In genomic region chr4:182207806-182208483, GRCh38 we compare ENCODE assay signal across 12 cellular contexts. TPM values are rescaled to one million over a fixed set of nuclear protein-coding genes. Genes with fewer than 3 reads are reported as not detected.
DNase-seq lines count a peak whose midpoint lies in the region; ATAC-seq and TF ChIP-seq lines count a peak whose summit lies in the region.
"Had no signal": no experiment of that assay in that cellular context is flagged by ENCODE, and none has a peak within 500 bp of the region (broad histone marks: within the 10 kb centered on the region; RNA-seq: fewer than 3 reads in every experiment).

No MANE protein-coding gene starts in this region.

- peaks cover 69% of the 10 kb centered on the region for H3K4me1 Mint-ChIP-seq in mesothelial cell of epicardium
- H3K4me1 Mint-ChIP-seq: CD4-positive, CD25-positive, alpha-beta regulatory T cell; naive thymus-derived CD4-positive, alpha-beta T cell had no signal

- H3K36me3 Mint-ChIP-seq in mesothelial cell of epicardium, result no peaks in the 10 kb centered on the region
- H3K36me3 Mint-ChIP-seq: CD4-positive, CD25-positive, alpha-beta regulatory T cell; naive thymus-derived CD4-positive, alpha-beta T cell had no signal

- peak overlapping the region; percentile 3 for H3K4me3 Mint-ChIP-seq in mesothelial cell of epicardium
- H3K4me3 Mint-ChIP-seq: CD4-positive, CD25-positive, alpha-beta regulatory T cell; naive thymus-derived CD4-positive, alpha-beta T cell had no signal

- intact Hi-C loops in posterior cingulate gyrus (cut with DNase I), result no loop called here

- in situ Hi-C loops in ACHN (cut with HindIII; ENCODE audit: low pct_ligation_motif_present, low pct_unique_long_range_greater_than_20kb, low sequenced_read_pairs), result no loop called here

- peak; percentile 81 for DNase-seq in ACHN
- DNase-seq in HT1080 (ENCODE audit: low read depth), result peak; percentile 87
- DNase-seq in brain pericyte (ENCODE audit: low read depth, low spot score), result peak; percentile 29
- DNase-seq in mesothelial cell of epicardium (ENCODE audit: low spot score in 2 of 2, unreplicated experiment in 2 of 2), result no peak
- no peak for DNase-seq in posterior cingulate gyrus
- DNase-seq: CD4-positive, CD25-positive, alpha-beta regulatory T cell; glutamatergic neuron; naive thymus-derived CD4-positive, alpha-beta T cell; PC-9 had no signal

- no peak for ATAC-seq in HG03139 (IDR thresholded peaks at IDR 0.05; ENCODE audit: unreplicated experiment)
- no peak for ATAC-seq in HG03159 (IDR thresholded peaks at IDR 0.05; ENCODE audit: unreplicated experiment)
- no peak for ATAC-seq in HG03521 (IDR thresholded peaks at IDR 0.05; ENCODE audit: unreplicated experiment)
- ATAC-seq: naive thymus-derived CD4-positive, alpha-beta T cell had no signal

- H3K27ac Mint-ChIP-seq in mesothelial cell of epicardium, result peak overlapping the region; percentile 93
- H3K27ac Mint-ChIP-seq: CD4-positive, CD25-positive, alpha-beta regulatory T cell; naive thymus-derived CD4-positive, alpha-beta T cell had no signal

- H3K27me3 Mint-ChIP-seq in mesothelial cell of epicardium (ENCODE audit: low read depth), result no peaks in the 10 kb centered on the region
- H3K27me3 Mint-ChIP-seq: CD4-positive, CD25-positive, alpha-beta regulatory T cell had no signal

- TF ChIP-seq CTCF in mesothelial cell of epicardium (IDR thresholded peaks at IDR 0.05; ENCODE audit: unreplicated experiment), result no peak

- H3K9me3 Mint-ChIP-seq in mesothelial cell of epicardium, result no peaks in the 10 kb centered on the region

RNA-seq across cellular contexts. Expression of gene TENM3, which starts 35.3 kb away (rescaled TPM):
- 31.0 and 54.1 TPM in 2 replicates for total RNA-seq in HT1080 (2014; rRNA removed; shearing (Covaris generic))
- polyA plus RNA-seq in HT1080 (2015; cell fraction: cytosol; rRNA removed), result 8.9 and 10.8 TPM in 2 replicates
- 46.9 and 54.8 TPM in 2 replicates for polyA plus RNA-seq in HT1080 (2015; cell fraction: nucleus; rRNA removed)
- total RNA-seq in mesothelial cell of epicardium, result 104 to 107 TPM (median 106 TPM) in 3 replicates
- total RNA-seq: CD4-positive, CD25-positive, alpha-beta regulatory T cell; naive thymus-derived CD4-positive, alpha-beta T cell; PC-9 had no signal
- polyA plus RNA-seq: CD4-positive, CD25-positive, alpha-beta regulatory T cell; naive thymus-derived CD4-positive, alpha-beta T cell had no signal

Comparison
In these comparisons a context has a peak if more than half of its experiments do, and no peak if none do; other contexts are left out.
1. DNase-seq: peak in ACHN (single experiment), HT1080 (single experiment) and brain pericyte (single experiment); none in mesothelial cell of epicardium (0 of 2) and posterior cingulate gyrus (0 of 10).